In genomic region chr3:128875556-128876120, GRCh38 we compare ENCODE assay signal across 8 cellular contexts. TPM values are rescaled to one million over a fixed set of nuclear protein-coding genes. Genes with fewer than 3 reads are reported as not detected.
DNase-seq lines count a peak whose midpoint lies in the region; ATAC-seq and TF ChIP-seq lines count a peak whose summit lies in the region.

No MANE protein-coding gene starts in this region.

- H2AFZ ChIP-seq in OCI-LY7 (ENCODE audit: low read length): no peak overlapping the region

- H3K27me3 Mint-ChIP-seq in activated T-helper 1 cell treated with anti-CD3 and anti-CD28 coated beads, Interleukin-12 subunit alpha, Interleukin-12 subunit beta, Interleukin-2, Interleukin-4 antibody, amounts not matched to agents 30 ng/mL and 10 ng/mL and 1 ng/mL, durations not matched to agents 14 hours and 24 hours and 36 hours (ENCODE audit: insufficient read depth): peaks cover 4% of the 10 kb centered on the region

- H3K36me3 ChIP-seq in OCI-LY7 (ENCODE audit: insufficient read depth, low read length) (peaks cover 4% of the 10 kb centered on the region), tibial artery (no peaks in the 10 kb centered on the region)

- CTCF ChIA-PET in OCI-LY7 (lab: Charles Lee; ENCODE audit: unreplicated experiment): no interaction called here

- no peak overlapping the region for H3K4me3 Mint-ChIP-seq in activated T-helper 1 cell treated with anti-CD3 and anti-CD28 coated beads, Interleukin-12 subunit alpha, Interleukin-12 subunit beta, Interleukin-2, Interleukin-4 antibody, amounts not matched to agents 30 ng/mL and 10 ng/mL and 1 ng/mL, durations not matched to agents 14 hours and 24 hours and 36 hours

- BruUV-seq in OCI-LY7 (replicated peaks; lab: Mats Ljungman, UMichigan): no TSS peak

- H3K4me2 ChIP-seq in OCI-LY7 (ENCODE audit: low read length): no peak overlapping the region

- H3K36me3 Mint-ChIP-seq in activated T-helper 1 cell treated with anti-CD3 and anti-CD28 coated beads, Interleukin-12 subunit alpha, Interleukin-12 subunit beta, Interleukin-2, Interleukin-4 antibody, amounts not matched to agents 30 ng/mL and 10 ng/mL and 1 ng/mL, durations not matched to agents 14 hours and 24 hours and 36 hours (ENCODE audit: low read depth): peaks cover 10% of the 10 kb centered on the region

- peaks cover 39% of the 10 kb centered on the region for H3K4me1 Mint-ChIP-seq in activated T-helper 1 cell treated with anti-CD3 and anti-CD28 coated beads, Interleukin-12 subunit alpha, Interleukin-12 subunit beta, Interleukin-2, Interleukin-4 antibody, amounts not matched to agents 30 ng/mL and 10 ng/mL and 1 ng/mL, durations not matched to agents 14 hours and 24 hours and 36 hours (ENCODE audit: low read depth)

- H3K4me3 ChIP-seq in GM12864 (ENCODE audit: low read depth, low read length): no peak overlapping the region
- no peak overlapping the region for H3K4me3 ChIP-seq in OCI-LY7 (ENCODE audit: low read depth, low read length, poor library complexity, severe bottlenecking)
- H3K4me3 ChIP-seq in right cardiac atrium (ENCODE audit: low read length): no peak overlapping the region
- no peak overlapping the region for H3K4me3 ChIP-seq in tibial artery

- POLR2A ChIA-PET in OCI-LY7 (lab: Charles Lee): interaction anchor here (0.6 to 1.0 kb wide), 4 partner anchors 22 to 152 kb away, joined by 3 read pairs; no protein-coding TSS in a partner anchor

- H3K4me1 ChIP-seq in OCI-LY7 (ENCODE audit: insufficient read depth, low read length, poor library complexity, severe bottlenecking) (peaks cover 17% of the 10 kb centered on the region), right cardiac atrium (ENCODE audit: control insufficient read depth, insufficient read depth, low read length) (peaks cover 4% of the 10 kb centered on the region), tibial artery (peaks cover 0 to 23% (median 19%) of the 10 kb centered on the region in 4 donors)

- TF ChIP-seq CTCF in 22Rv1 (IDR thresholded peaks at IDR 0.05): peak; percentile 63
- peak; percentile 71 for TF ChIP-seq CTCF in GM12864 (IDR thresholded peaks at IDR 0.05; ENCODE audit: low read depth, low read length, missing control alignments)
- TF ChIP-seq CTCF in OCI-LY7 (conservative IDR thresholded peaks at IDR 0.05; ENCODE audit: low read length): peak; percentile 74
- no peak for TF ChIP-seq CTCF in tibial artery (IDR thresholded peaks at IDR 0.05)

- H3K9me3 ChIP-seq in OCI-LY7 (ENCODE audit: low read length): no peaks in the 10 kb centered on the region
- H3K9me3 ChIP-seq in right cardiac atrium (ENCODE audit: control insufficient read depth, low read length): no peaks in the 10 kb centered on the region
- no peaks in the 10 kb centered on the region for H3K9me3 ChIP-seq in tibial artery

- H3K9me3 Mint-ChIP-seq in activated T-helper 1 cell treated with anti-CD3 and anti-CD28 coated beads, Interleukin-12 subunit alpha, Interleukin-12 subunit beta, Interleukin-2, Interleukin-4 antibody, amounts not matched to agents 30 ng/mL and 10 ng/mL and 1 ng/mL, durations not matched to agents 14 hours and 24 hours and 36 hours: no peaks in the 10 kb centered on the region

- DNase-seq in GM12864 (ENCODE audit: low read depth) (no peak), OCI-LY7 (ENCODE audit: low spot score) (peak; percentile 54), right cardiac atrium (peak in 1 of 3 donors; percentile 36), middle frontal gyrus (ENCODE audit: extremely low spot score, low spot score) (no peak), tibial artery (no peak)
- DNase-seq in activated T-helper 1 cell treated with anti-CD3 and anti-CD28 coated beads, Interleukin-12 subunit alpha, Interleukin-12 subunit beta, Interleukin-2, Interleukin-4 antibody, amounts not matched to agents 30 ng/mL and 10 ng/mL and 1 ng/mL, durations not matched to agents 14 hours and 24 hours and 36 hours (ENCODE audit: low spot score): peak; percentile 54
- peak; percentile 66 for DNase-seq in stimulated activated CD4-positive, alpha-beta T cell treated with anti-CD3 and anti-CD28 coated beads, Interleukin-4, amount 100 ng/mL, for 1 hour

- 41% methylated on average over 12 of the region's 12 CpGs for WGBS in right cardiac atrium

- no peaks in the 10 kb centered on the region for H3K27me3 ChIP-seq in right cardiac atrium (ENCODE audit: control insufficient read depth, insufficient read depth)
- no peaks in the 10 kb centered on the region for H3K27me3 ChIP-seq in tibial artery

- no peak overlapping the region for H3K27ac ChIP-seq in 22Rv1
- no peak overlapping the region for H3K27ac ChIP-seq in OCI-LY7 (ENCODE audit: low read depth, low read length, poor library complexity, severe bottlenecking)
- peak overlapping the region; percentile 20 for H3K27ac ChIP-seq in right cardiac atrium (ENCODE audit: low read length)
- H3K27ac ChIP-seq in tibial artery: no peak overlapping the region

- no peak for ATAC-seq in right cardiac atrium

- no peak overlapping the region for H3K27ac Mint-ChIP-seq in activated T-helper 1 cell treated with anti-CD3 and anti-CD28 coated beads, Interleukin-12 subunit alpha, Interleukin-12 subunit beta, Interleukin-2, Interleukin-4 antibody, amounts not matched to agents 30 ng/mL and 10 ng/mL and 1 ng/mL, durations not matched to agents 14 hours and 24 hours and 36 hours

- no peaks in the 10 kb centered on the region for H3K9me2 ChIP-seq in OCI-LY7 (ENCODE audit: insufficient read depth, low read length)

- no peaks in the 10 kb centered on the region for H4K20me1 ChIP-seq in OCI-LY7 (ENCODE audit: insufficient read depth, low read length)

- H3K79me2 ChIP-seq in OCI-LY7 (ENCODE audit: insufficient read depth, low read depth, low read length): peaks cover 27% of the 10 kb centered on the region

- intact Hi-C loops in OCI-LY7 (cut with micrococcal nuclease; ENCODE audit: unreplicated experiment): loop anchor here (5.0 kb wide), 3 partner anchors 193 to 372 kb away; partner anchors contain the start of gene COPG1
- intact Hi-C loops in activated T-helper 1 cell treated with anti-CD3 and anti-CD28 coated beads, Interleukin-12 subunit alpha, Interleukin-12 subunit beta, Interleukin-2, Interleukin-4 antibody, amounts not matched to agents 30 ng/mL and 10 ng/mL and 1 ng/mL, durations not matched to agents 14 hours and 24 hours and 36 hours (cut with micrococcal nuclease): loop anchor here (1.0 to 5.0 kb wide), 6 partner anchors 48 to 307 kb away; partner anchors contain the start of genes CNBP and RAB43
- intact Hi-C loops in right cardiac atrium (cut with DNase I): no loop called here
- intact Hi-C loops in tibial artery (cut with DNase I; ENCODE audit: low total_unique reads): loop anchor here (5.0 to 10.0 kb wide), 3 partner anchors 151 to 261 kb away; partner anchors contain the start of gene RAB7A

RNA-seq across cellular contexts. Expression of gene ACAD9, which starts 3.8 kb away (rescaled TPM):
- 88.5 and 93.7 TPM in 2 replicates for total RNA-seq in OCI-LY7 (2014; rRNA removed; shearing (Covaris generic))
- total RNA-seq in OCI-LY7 (2022): 56.8 and 69.5 TPM in 2 replicates
- total RNA-seq in activated T-helper 1 cell treated with anti-CD3 and anti-CD28 coated beads, Interleukin-12 subunit alpha, Interleukin-12 subunit beta, Interleukin-2, Interleukin-4 antibody, amounts not matched to agents 30 ng/mL and 10 ng/mL and 1 ng/mL, durations not matched to agents 14 hours and 24 hours and 36 hours: 65.3 and 67.2 TPM in 2 replicates
- 10 to 100 TPM; 34.7 to 42.4 (median 38.6) TPM for total RNA-seq in right cardiac atrium
- polyA plus RNA-seq in right cardiac atrium: 31.1 TPM

Comparison
In these comparisons a context has a peak if more than half of its experiments do, and no peak if none do; other contexts are left out.
1. CTCF ChIP-seq: peak in 22Rv1 (single experiment), GM12864 (single experiment) and OCI-LY7 (single experiment); none in tibial artery (0 of 2).
2. DNase-seq: peak in OCI-LY7 (single experiment), activated T-helper 1 cell treated with anti-CD3 and anti-CD28 coated beads, Interleukin-12 subunit alpha, Interleukin-12 subunit beta, Interleukin-2, Interleukin-4 antibody, amounts not matched to agents 30 ng/mL and 10 ng/mL and 1 ng/mL, durations not matched to agents 14 hours and 24 hours and 36 hours (single experiment) and stimulated activated CD4-positive, alpha-beta T cell treated with anti-CD3 and anti-CD28 coated beads, Interleukin-4, amount 100 ng/mL, for 1 hour (single experiment); none in GM12864 (single experiment), middle frontal gyrus (single experiment) and tibial artery (0 of 2).
3. intact Hi-C loops: an anchor here in OCI-LY7 (5.0 kb wide), activated T-helper 1 cell treated with anti-CD3 and anti-CD28 coated beads, Interleukin-12 subunit alpha, Interleukin-12 subunit beta, Interleukin-2, Interleukin-4 antibody, amounts not matched to agents 30 ng/mL and 10 ng/mL and 1 ng/mL, durations not matched to agents 14 hours and 24 hours and 36 hours (1.0 to 5.0 kb wide) and tibial artery (5.0 to 10.0 kb wide); none called in right cardiac atrium.